1 cellular context compared by ENCODE assay signal in genomic region chr6:152954443-152954842, GRCh38.
TF ChIP-seq lines count a peak whose summit lies in the region.

No MANE protein-coding gene starts in this region.

TF ChIP-seq in liver, 16 proteins besides CTCF, POLR2A, EP300 and RAD21 (continued from another document):
- TF ChIP-seq REST (IDR thresholded peaks at IDR 0.05) (no peak), HNF4A (conservative IDR thresholded peaks at IDR 0.05) (no peak)
